In genomic region chr2:231713738-231714638, GRCh38 we compare ENCODE assay signal across 7 cellular contexts. TPM values are rescaled to one million over a fixed set of nuclear protein-coding genes. Genes with fewer than 3 reads are reported as not detected.
A peak's percentile ranks its signal among the peaks of the same experiment; 100 is the strongest.
DNase-seq lines count a peak whose midpoint lies in the region; FAIRE-seq and TF ChIP-seq lines count a peak whose summit lies in the region.

No MANE protein-coding gene starts in this region.

- peaks cover 57% of the 10 kb centered on the region for H3K4me1 Mint-ChIP-seq in neural crest cell

- WGBS in stomach, 5 donors: 12 to 35% (median 15%) methylated on average over 5 to 15 of the region's 15 CpGs

- H3K4me3 ChIP-seq in LNCaP clone FGC (ENCODE audit: low read depth, low read length) (no peak overlapping the region), fibroblast of villous mesenchyme (ENCODE audit: low read depth, low read length) (no peak overlapping the region), stomach (no peak overlapping the region)

- H3K9me3 ChIP-seq in stomach: no peaks in the 10 kb centered on the region

- peak; percentile 78 for FAIRE-seq in GM18507 (lab: Jason Lieb, UNC)

- TF ChIP-seq EP300 in stomach (IDR thresholded peaks at IDR 0.05): no peak

- H3K27me3 ChIP-seq in stomach: no peaks in the 10 kb centered on the region

- TF ChIP-seq CTCF in LNCaP clone FGC (IDR thresholded peaks at IDR 0.05; ENCODE audit: control insufficient read depth, extremely low read depth, insufficient read depth) (peak; percentile 77), fibroblast of villous mesenchyme (IDR thresholded peaks at IDR 0.05; ENCODE audit: insufficient read depth, low read depth, low read length) (peak; percentile 91), neural crest cell (conservative IDR thresholded peaks at IDR 0.05) (peak; percentile 95), stomach (IDR thresholded peaks at IDR 0.05) (peak in 6 of 7 experiments; percentile 23 to 95 (median 94))

- peaks cover 23 to 50% (median 45%) of the 10 kb centered on the region in 4 donors for H3K4me1 ChIP-seq in stomach

- peaks cover 40% of the 10 kb centered on the region for H3K36me3 Mint-ChIP-seq in neural crest cell (ENCODE audit: low read depth)

- peak overlapping the region; percentile 20 to 100 (median 76) for H3K27ac ChIP-seq in stomach

- peak; percentile 43 for TF ChIP-seq POLR2A in Raji (IDR thresholded peaks at IDR 0.05; ENCODE audit: insufficient read depth, low read depth, low read length)
- TF ChIP-seq POLR2A in stomach (IDR thresholded peaks at IDR 0.05): no peak

- H3K36me3 ChIP-seq in stomach: peaks cover 20 to 27% (median 24%) of the 10 kb centered on the region in 4 donors

- no peaks in the 10 kb centered on the region for H3K9me3 Mint-ChIP-seq in neural crest cell

- H3K27me3 Mint-ChIP-seq in neural crest cell (ENCODE audit: low read depth): peaks cover 61% of the 10 kb centered on the region

- DNase-seq in GM18507 (ENCODE audit: extremely low spot score, insufficient read length, low read depth) (peak; percentile 46), LNCaP clone FGC (ENCODE audit: low read depth) (no peak), fibroblast of villous mesenchyme (ENCODE audit: low read depth) (peak; percentile 87), neural crest cell (ENCODE audit: low read depth, low spot score) (peak; percentile 92), stomach (peak; percentile 94)
- DNase-seq in activated effector memory CD4-positive, alpha-beta T cell treated with anti-CD3 and anti-CD28 coated beads, Interleukin-2, amount 50 U/mL, for 16 hours: peak; percentile 96

- peak overlapping the region; percentile 91 for H3K4me3 Mint-ChIP-seq in neural crest cell

- intact Hi-C loops in stomach (cut with DNase I; ENCODE audit: low total_unique reads): loop anchor here (5.0 kb wide), 2 partner anchors 37 to 107 kb away; no protein-coding TSS in a partner anchor

- H3K27ac Mint-ChIP-seq in neural crest cell (ENCODE audit: unreplicated experiment): peak overlapping the region; percentile 96

RNA-seq across cellular contexts. Expression of gene PTMA, which starts 5.7 kb away (rescaled TPM):
- total RNA-seq in fibroblast of villous mesenchyme: 598 and 694 TPM in 2 replicates
- 1,415 and 1,529 TPM in 2 replicates for total RNA-seq in neural crest cell
- 1,000 to 10,000 TPM in 1 of 5 donors, 100 to 1,000 TPM in 4; 244 to 1,175 (median 701) TPM for total RNA-seq in stomach
- 1,000 to 10,000 TPM; 1,451 to 2,006 (median 1,527) TPM for polyA plus RNA-seq in stomach
